In genomic region chr10:132460691-132461090, GRCh38 we compare ENCODE assay signal across 14 cellular contexts.
"Had no signal": no experiment of that assay in that cellular context is flagged by ENCODE, and none has a peak within 500 bp of the region (broad histone marks: within the 10 kb centered on the region; RNA-seq: fewer than 3 reads in every experiment).

No MANE protein-coding gene starts in this region.

- H3K27ac ChIP-seq: pancreas, suprapubic skin, upper lobe of left lung had no signal

- H3K4me3 ChIP-seq: pancreas, smooth muscle cell, suprapubic skin, upper lobe of left lung had no signal

- H3K4me3 Mint-ChIP-seq: central memory CD8-positive, alpha-beta T cell; neural crest cell; stimulated activated naive B cell treated with anti-CD40 and anti-IgM and Interleukin-4, amounts not matched to agents 10 μg/mL and 1 μg/mL and 100 μg/mL, for 72 hours; T-helper 1 cell treated with Interleukin-12 subunit alpha and Interleukin-12 subunit beta and Interleukin-4 antibody, amounts not matched to agents 30 μg/mL and 1 μg/mL, for 36 hours; WTC11 had no signal

- H3K36me3 ChIP-seq: pancreas, suprapubic skin, upper lobe of left lung had no signal

- H3K27me3 ChIP-seq: pancreas, upper lobe of left lung had no signal

- H3K4me1 Mint-ChIP-seq: central memory CD8-positive, alpha-beta T cell; neural crest cell; WTC11 had no signal

- DNase-seq: activated CD4-positive, alpha-beta T cell treated with anti-CD3 and anti-CD28 coated beads for 48 hours; activated CD8-positive, alpha-beta memory T cell treated with anti-CD3 and anti-CD28 coated beads for 24 hours; activated naive CD4-positive, alpha-beta T cell treated with Interleukin-2 at 50 U/mL for 16 hours; mesenchymal stem cell; stimulated activated naive B cell treated with anti-CD40 and anti-IgM and Interleukin-4, amounts not matched to agents 10 μg/mL and 1 μg/mL and 100 μg/mL, for 72 hours had no signal

- H3K4me2 ChIP-seq: smooth muscle cell had no signal

- H3K9me3 Mint-ChIP-seq: central memory CD8-positive, alpha-beta T cell; neural crest cell; stimulated activated naive B cell treated with anti-CD40 and anti-IgM and Interleukin-4, amounts not matched to agents 10 μg/mL and 1 μg/mL and 100 μg/mL, for 72 hours; T-helper 1 cell treated with Interleukin-12 subunit alpha and Interleukin-12 subunit beta and Interleukin-4 antibody, amounts not matched to agents 30 μg/mL and 1 μg/mL, for 36 hours; WTC11 had no signal

- H3K27me3 Mint-ChIP-seq: central memory CD8-positive, alpha-beta T cell had no signal

- H3K27ac Mint-ChIP-seq: stimulated activated naive B cell treated with anti-CD40 and anti-IgM and Interleukin-4, amounts not matched to agents 10 μg/mL and 1 μg/mL and 100 μg/mL, for 72 hours; T-helper 1 cell treated with Interleukin-12 subunit alpha and Interleukin-12 subunit beta and Interleukin-4 antibody, amounts not matched to agents 30 μg/mL and 1 μg/mL, for 36 hours; WTC11 had no signal

- H3K36me3 Mint-ChIP-seq: stimulated activated naive B cell treated with anti-CD40 and anti-IgM and Interleukin-4, amounts not matched to agents 10 μg/mL and 1 μg/mL and 100 μg/mL, for 72 hours; WTC11 had no signal

- H3K9me3 ChIP-seq: pancreas, suprapubic skin, upper lobe of left lung had no signal

- ATAC-seq: pancreas; SK-N-SH treated with all-trans-retinoic acid at 6 μM for 48 hours; stimulated activated naive B cell treated with anti-CD40 and anti-IgM and Interleukin-4, amounts not matched to agents 10 μg/mL and 1 μg/mL and 100 μg/mL, for 72 hours; WTC11 had no signal
